In genomic region chr18:39555511-39555910, GRCh38 we compare ENCODE assay signal across 14 cellular contexts.
DNase-seq lines count a peak whose midpoint lies in the region; TF ChIP-seq lines count a peak whose summit lies in the region.
"Had no signal": no experiment of that assay in that cellular context is flagged by ENCODE, and none has a peak within 500 bp of the region (broad histone marks: within the 10 kb centered on the region; RNA-seq: fewer than 3 reads in every experiment).

No MANE protein-coding gene starts in this region.

- DNase-seq in LHCN-M2 (ENCODE audit: low read depth), result peak; percentile 15
- peak; percentile 15 for DNase-seq in fibroblast of mammary gland (ENCODE audit: low read depth)
- peak; percentile 2 for DNase-seq in renal cortical epithelial cell (ENCODE audit: low read depth)
- no peak for DNase-seq in NCI-H524 (lab: John Stamatoyannopoulos, UW)
- DNase-seq in activated CD4-positive, alpha-beta T cell treated with anti-CD3 and anti-CD28 coated beads, Interleukin-2, amount 10 ng/mL, durations not matched to agents 24 days and 14 days, result no peak
- no peak for DNase-seq in SIG-M5 (lab: John Stamatoyannopoulos, UW)
- DNase-seq: CD8-positive, alpha-beta T cell; COR-L47; DMS153; DMS79 treated with DMSO at 0.1 percent for 48 hours; GF-D8; GM23248 had no signal

- H3K36me3 Mint-ChIP-seq in activated CD4-positive, alpha-beta T cell treated with anti-CD3 and anti-CD28 coated beads, Interleukin-2, amount 10 ng/mL, durations not matched to agents 24 days and 14 days (ENCODE audit: low read depth), result no peaks in the 10 kb centered on the region
- H3K36me3 Mint-ChIP-seq: CD14-positive monocyte; CD8-positive, alpha-beta T cell had no signal

- intact Hi-C loops in activated CD4-positive, alpha-beta T cell treated with anti-CD3 and anti-CD28 coated beads, Interleukin-2, amount 10 ng/mL, durations not matched to agents 24 days and 14 days (cut with micrococcal nuclease), result no loop called here

- peaks cover 6% of the 10 kb centered on the region for H3K9me3 Mint-ChIP-seq in activated CD4-positive, alpha-beta T cell treated with anti-CD3 and anti-CD28 coated beads, Interleukin-2, amount 10 ng/mL, durations not matched to agents 24 days and 14 days

- H3K4me3 Mint-ChIP-seq in activated CD4-positive, alpha-beta T cell treated with anti-CD3 and anti-CD28 coated beads, Interleukin-2, amount 10 ng/mL, durations not matched to agents 24 days and 14 days, result no peak overlapping the region
- H3K4me3 Mint-ChIP-seq: CD14-positive monocyte; CD8-positive, alpha-beta T cell had no signal

- no peak overlapping the region for H3K4me3 ChIP-seq in fibroblast of mammary gland (ENCODE audit: control insufficient read depth, low read depth, low read length)
- H3K4me3 ChIP-seq: A549, GM23248 had no signal

- H3K4me1 Mint-ChIP-seq in activated CD4-positive, alpha-beta T cell treated with anti-CD3 and anti-CD28 coated beads, Interleukin-2, amount 10 ng/mL, durations not matched to agents 24 days and 14 days, result no peaks in the 10 kb centered on the region
- H3K4me1 Mint-ChIP-seq: CD14-positive monocyte had no signal

- no peak overlapping the region for H3K27ac Mint-ChIP-seq in activated CD4-positive, alpha-beta T cell treated with anti-CD3 and anti-CD28 coated beads, Interleukin-2, amount 10 ng/mL, durations not matched to agents 24 days and 14 days
- H3K27ac Mint-ChIP-seq: CD14-positive monocyte; CD8-positive, alpha-beta T cell had no signal

- no peak for TF ChIP-seq CTCF in fibroblast of mammary gland (conservative IDR thresholded peaks at IDR 0.05; ENCODE audit: control insufficient read depth, insufficient read depth, low read depth, low read length)

- no peaks in the 10 kb centered on the region for H3K27me3 Mint-ChIP-seq in activated CD4-positive, alpha-beta T cell treated with anti-CD3 and anti-CD28 coated beads, Interleukin-2, amount 10 ng/mL, durations not matched to agents 24 days and 14 days

Comparison
In these comparisons a context has a peak if more than half of its experiments do, and no peak if none do; other contexts are left out.
1. DNase-seq: peak in LHCN-M2 (single experiment), fibroblast of mammary gland (single experiment) and renal cortical epithelial cell (single experiment); none in NCI-H524 (0 of 2), activated CD4-positive, alpha-beta T cell treated with anti-CD3 and anti-CD28 coated beads, Interleukin-2, amount 10 ng/mL, durations not matched to agents 24 days and 14 days (single experiment) and SIG-M5 (single experiment).